In genomic region chr12:89524201-89525001, GRCh38 we compare ENCODE assay signal across 8 cellular contexts. TPM values are rescaled to one million over a fixed set of nuclear protein-coding genes. Genes with fewer than 3 reads are reported as not detected.
A peak's percentile ranks its signal among the peaks of the same experiment; 100 is the strongest.
DNase-seq lines count a peak whose midpoint lies in the region; ATAC-seq and TF ChIP-seq lines count a peak whose summit lies in the region.

Gene GALNT4 (minus strand): TSS chr12:89524796. CDS start chr12:89524549, 247 bp downstream.

- H3K27ac ChIP-seq in DND-41 (ENCODE audit: low read length) (peak within 1 kb of the TSS; percentile 81), foreskin keratinocyte (peak within 1 kb of the TSS; percentile 47), subcutaneous abdominal adipose tissue (ENCODE audit: low read depth, low read length) (peak within 1 kb of the TSS; percentile 92)

- H3K27me3 ChIP-seq in DND-41 (ENCODE audit: insufficient read depth, low read length, poor library complexity) (no peaks in the 10 kb centered on the region), foreskin keratinocyte (no peaks in the 10 kb centered on the region), neuron (ENCODE audit: insufficient read depth, low read length) (no peaks in the 10 kb centered on the region), subcutaneous abdominal adipose tissue (ENCODE audit: control insufficient read depth in 5 of 5, insufficient read depth in 4 of 5, low read length in 5 of 5) (no peaks in the 10 kb centered on the region)

- H2AFZ ChIP-seq in DND-41 (ENCODE audit: low read depth, low read length) (peak within 1 kb of the TSS; percentile 88), neuron (ENCODE audit: low read depth, low read length) (peak within 1 kb of the TSS; percentile 93)

- H3K4me1 ChIP-seq in DND-41 (ENCODE audit: insufficient read depth, low read length): peaks cover 60% of the 10 kb centered on the region
- no peaks in the 10 kb centered on the region for H3K4me1 ChIP-seq in foreskin keratinocyte
- H3K4me1 ChIP-seq in neuron (ENCODE audit: insufficient read depth, low read length): peaks cover 11% of the 10 kb centered on the region
- peaks cover 2 to 45% (median 41%) of the 10 kb centered on the region in 5 donors for H3K4me1 ChIP-seq in subcutaneous abdominal adipose tissue (ENCODE audit: control insufficient read depth in 5 of 5, insufficient read depth in 5 of 5, low read length in 5 of 5)

- peaks cover 11% of the 10 kb centered on the region; the same call in 1 of the 2 replicates for H4K20me1 ChIP-seq in DND-41 (ENCODE audit: insufficient read depth, low read length)

- peak within 1 kb of the TSS; percentile 95 for H3K4me2 ChIP-seq in DND-41 (ENCODE audit: insufficient read depth, low read length)

- H3K79me2 ChIP-seq in DND-41 (ENCODE audit: insufficient read depth, low read length): peaks cover 78% of the 10 kb centered on the region

- peak; percentile 68 for TF ChIP-seq CTCF in DND-41 (IDR thresholded peaks at IDR 0.05; ENCODE audit: borderline replicate concordance, extremely low read depth, low read length, poor library complexity, severe bottlenecking)
- peak; percentile 75 for TF ChIP-seq CTCF in foreskin keratinocyte (conservative IDR thresholded peaks at IDR 0.05)

- H3K36me3 ChIP-seq in DND-41 (ENCODE audit: insufficient read depth, low read length): peaks cover 37% of the 10 kb centered on the region
- peaks cover 5% of the 10 kb centered on the region for H3K36me3 ChIP-seq in neuron (ENCODE audit: insufficient read depth, low read length)
- H3K36me3 ChIP-seq in subcutaneous abdominal adipose tissue (ENCODE audit: control insufficient read depth in 5 of 5, insufficient read depth in 5 of 5, low read length in 5 of 5): peaks cover 0 to 2% (median 0%) of the 10 kb centered on the region in 5 donors

- H3K9me3 ChIP-seq in DND-41 (ENCODE audit: insufficient read depth, low read length, severe bottlenecking): no peaks in the 10 kb centered on the region
- no peaks in the 10 kb centered on the region for H3K9me3 ChIP-seq in neuron (ENCODE audit: low read length)
- no peaks in the 10 kb centered on the region for H3K9me3 ChIP-seq in subcutaneous abdominal adipose tissue (ENCODE audit: control insufficient read depth in 5 of 5, low read length in 5 of 5)

- ATAC-seq in DND-41 (ENCODE audit: insufficient read depth, low read depth) (peak; percentile 80), GM21447 (IDR thresholded peaks at IDR 0.05; ENCODE audit: unreplicated experiment) (peak; percentile 74), foreskin keratinocyte (peak; percentile 87)

- peak within 1 kb of the TSS; percentile 83 for H3K9ac ChIP-seq in DND-41 (ENCODE audit: low read depth, low read length)
- peak within 1 kb of the TSS; percentile 93 to 96 (median 94) for H3K9ac ChIP-seq in subcutaneous abdominal adipose tissue (ENCODE audit: low read length in 5 of 5)

- peak; percentile 85 for DNase-seq in DND-41
- DNase-seq in HuH-7 (ENCODE audit: low spot score): peak; percentile 94
- DNase-seq in SHP77 treated with DMSO at 0.1 percent for 48 hours (lab: John Stamatoyannopoulos, UW): peak; percentile 11
- peak; percentile 67 for DNase-seq in activated gamma-delta T cell treated with Interleukin-2 at 50 U/mL for 16 hours
- peak; percentile 57 to 80 for DNase-seq in foreskin keratinocyte

- peak within 1 kb of the TSS; percentile 44 to 81 for H3K4me3 ChIP-seq in DND-41 (ENCODE audit: low read depth in 1 of 2, low read length in 2 of 2)
- H3K4me3 ChIP-seq in neuron (ENCODE audit: low read length): peak within 1 kb of the TSS; percentile 72
- peak within 1 kb of the TSS; percentile 82 to 99 (median 97) for H3K4me3 ChIP-seq in subcutaneous abdominal adipose tissue (ENCODE audit: low read depth in 1 of 5, low read length in 5 of 5)

RNA-seq across cellular contexts. Expression of gene GALNT4, which starts in this region (rescaled TPM):
- 4.1 and 4.4 TPM in 2 replicates for total RNA-seq in foreskin keratinocyte
- polyA plus RNA-seq in foreskin keratinocyte: 0.71 TPM in 1 of 2 replicates, not detected in the other

Comparison
In these comparisons a context has a peak if more than half of its experiments do, and no peak if none do; other contexts are left out.
1. Peak in every context shown above with its lines: DNase-seq, ATAC-seq, H3K4me3 ChIP-seq and H3K27ac ChIP-seq.
2. DNase-seq: peak in every context shown above with its lines; median percentile 94 in HuH-7; 85 in DND-41; 68 in foreskin keratinocyte; 67 in activated gamma-delta T cell treated with Interleukin-2 at 50 U/mL for 16 hours; 11 in SHP77 treated with DMSO at 0.1 percent for 48 hours.